In the genomic region with DNA sequence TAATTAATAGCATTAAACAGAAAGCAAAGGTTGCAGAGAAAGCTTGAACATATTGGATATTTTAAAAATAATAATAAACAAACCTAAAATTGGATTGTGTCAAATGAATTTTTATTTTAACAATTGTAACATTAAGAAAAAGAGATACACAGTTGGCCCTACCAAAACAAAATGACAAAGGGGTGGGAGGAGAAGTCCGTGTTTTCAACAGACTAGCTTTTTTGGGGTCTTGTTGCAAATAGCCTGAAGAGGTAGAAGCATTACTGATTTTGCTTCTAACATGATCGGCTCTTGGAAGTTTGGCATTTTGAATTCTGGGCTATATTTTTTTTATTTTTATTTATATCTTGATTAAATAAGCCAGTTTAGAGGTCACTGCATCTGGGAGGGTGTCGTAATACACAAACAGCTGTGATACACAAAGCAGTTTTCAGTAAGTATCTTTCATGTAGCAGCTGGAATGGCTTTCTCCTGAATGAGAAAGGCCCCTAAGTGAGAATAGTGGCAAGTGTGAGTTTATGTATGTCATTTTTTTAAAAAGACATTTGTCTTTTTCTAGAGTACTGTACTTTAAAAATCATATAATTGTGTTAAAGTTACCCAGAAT, we compare ENCODE assay signal across 10 cellular contexts.
DNase-seq lines count a peak whose midpoint lies in the region; ATAC-seq and TF ChIP-seq lines count a peak whose summit lies in the region.
"Had no signal": no experiment of that assay in that cellular context is flagged by ENCODE, and none has a peak within 500 bp of the region (broad histone marks: within the 10 kb centered on the region; RNA-seq: fewer than 3 reads in every experiment).

No MANE protein-coding gene starts in this region.

- peaks cover 43% of the 10 kb centered on the region for H3K4me1 ChIP-seq in hepatocyte (ENCODE audit: insufficient read depth)

- no peak for ATAC-seq in stimulated activated naive CD8-positive, alpha-beta T cell treated with anti-CD3 and anti-CD28 coated beads, Interleukin-15, amount 100 ng/mL, for 72 hours
- no peak for ATAC-seq in HG02623 (IDR thresholded peaks at IDR 0.05; ENCODE audit: unreplicated experiment)
- no peak for ATAC-seq in stimulated activated effector memory CD8-positive, alpha-beta T cell treated with anti-CD3 and anti-CD28 coated beads, Interleukin-12 subunit alpha, Interleukin-12 subunit beta, amount 100 ng/mL, for 72 hours
- ATAC-seq: left lobe of liver had no signal

- H3K36me3 Mint-ChIP-seq in activated naive CD4-positive, alpha-beta T cell treated with anti-CD3 and anti-CD28 coated beads, Interleukin-2, amount 50 U/mL, for 24 hours, result no peaks in the 10 kb centered on the region
- H3K36me3 Mint-ChIP-seq in stimulated activated effector memory CD8-positive, alpha-beta T cell treated with anti-CD3 and anti-CD28 coated beads, Interleukin-12 subunit alpha, Interleukin-12 subunit beta, amount 100 ng/mL, for 72 hours, result no peaks in the 10 kb centered on the region

- TF ChIP-seq CTCF in hepatocyte (IDR thresholded peaks at IDR 0.05; ENCODE audit: poor library complexity), result no peak

- H3K9me3 ChIP-seq in SK-N-MC (ENCODE audit: low read depth, low read length) (no peaks in the 10 kb centered on the region), hepatocyte (ENCODE audit: low read depth) (no peaks in the 10 kb centered on the region)
- H3K9me3 ChIP-seq: esophagus squamous epithelium had no signal

- peaks cover 33% of the 10 kb centered on the region for H3K4me1 Mint-ChIP-seq in activated naive CD4-positive, alpha-beta T cell treated with anti-CD3 and anti-CD28 coated beads, Interleukin-2, amount 50 U/mL, for 24 hours
- peaks cover 33% of the 10 kb centered on the region for H3K4me1 Mint-ChIP-seq in stimulated activated naive CD8-positive, alpha-beta T cell treated with anti-CD3 and anti-CD28 coated beads, Interleukin-15, amount 100 ng/mL, for 72 hours
- peaks cover 5% of the 10 kb centered on the region for H3K4me1 Mint-ChIP-seq in stimulated activated effector memory CD8-positive, alpha-beta T cell treated with anti-CD3 and anti-CD28 coated beads, Interleukin-12 subunit alpha, Interleukin-12 subunit beta, amount 100 ng/mL, for 72 hours

- no peaks in the 10 kb centered on the region for H3K9me2 ChIP-seq in hepatocyte (replicated peaks; ENCODE audit: insufficient read depth)

- peak overlapping the region; percentile 77 for H3K4me3 Mint-ChIP-seq in activated naive CD4-positive, alpha-beta T cell treated with anti-CD3 and anti-CD28 coated beads, Interleukin-2, amount 50 U/mL, for 24 hours
- peak overlapping the region; percentile 80 to 81 for H3K4me3 Mint-ChIP-seq in stimulated activated naive CD8-positive, alpha-beta T cell treated with anti-CD3 and anti-CD28 coated beads, Interleukin-15, amount 100 ng/mL, for 72 hours
- H3K4me3 Mint-ChIP-seq in stimulated activated effector memory CD8-positive, alpha-beta T cell treated with anti-CD3 and anti-CD28 coated beads, Interleukin-12 subunit alpha, Interleukin-12 subunit beta, amount 100 ng/mL, for 72 hours, result no peak overlapping the region

- H3K27ac ChIP-seq in SK-N-MC, result peak overlapping the region; percentile 89
- H3K27ac ChIP-seq in hepatocyte, result peak overlapping the region; percentile 84

- H3K79me2 ChIP-seq in hepatocyte, result no peaks in the 10 kb centered on the region

- H3K36me3 ChIP-seq in SK-N-MC (ENCODE audit: insufficient read depth, low read length) (no peaks in the 10 kb centered on the region), hepatocyte (replicated peaks; ENCODE audit: insufficient read depth, low read depth) (no peaks in the 10 kb centered on the region)
- H3K36me3 ChIP-seq: esophagus squamous epithelium had no signal

- H3K9me3 Mint-ChIP-seq in activated naive CD4-positive, alpha-beta T cell treated with anti-CD3 and anti-CD28 coated beads, Interleukin-2, amount 50 U/mL, for 24 hours, result no peaks in the 10 kb centered on the region
- H3K9me3 Mint-ChIP-seq in stimulated activated naive CD8-positive, alpha-beta T cell treated with anti-CD3 and anti-CD28 coated beads, Interleukin-15, amount 100 ng/mL, for 72 hours, result no peaks in the 10 kb centered on the region
- no peaks in the 10 kb centered on the region for H3K9me3 Mint-ChIP-seq in stimulated activated effector memory CD8-positive, alpha-beta T cell treated with anti-CD3 and anti-CD28 coated beads, Interleukin-12 subunit alpha, Interleukin-12 subunit beta, amount 100 ng/mL, for 72 hours

- no peak overlapping the region for H3K27ac Mint-ChIP-seq in activated naive CD4-positive, alpha-beta T cell treated with anti-CD3 and anti-CD28 coated beads, Interleukin-2, amount 50 U/mL, for 24 hours
- peak overlapping the region in 1 of 2 donors; percentile 92 for H3K27ac Mint-ChIP-seq in stimulated activated naive CD8-positive, alpha-beta T cell treated with anti-CD3 and anti-CD28 coated beads, Interleukin-15, amount 100 ng/mL, for 72 hours
- no peak overlapping the region for H3K27ac Mint-ChIP-seq in stimulated activated effector memory CD8-positive, alpha-beta T cell treated with anti-CD3 and anti-CD28 coated beads, Interleukin-12 subunit alpha, Interleukin-12 subunit beta, amount 100 ng/mL, for 72 hours

- peak overlapping the region; percentile 70 for H3K4me2 ChIP-seq in hepatocyte

- H2AFZ ChIP-seq in hepatocyte, result peak overlapping the region; percentile 66

- peak overlapping the region; percentile 74 for H3K4me3 ChIP-seq in SK-N-MC
- H3K4me3 ChIP-seq in hepatocyte, result no peak overlapping the region
- H3K4me3 ChIP-seq: esophagus squamous epithelium had no signal

- H4K20me1 ChIP-seq in hepatocyte (ENCODE audit: insufficient read depth, poor library complexity, severe bottlenecking), result no peaks in the 10 kb centered on the region

- no peaks in the 10 kb centered on the region for H3K27me3 Mint-ChIP-seq in activated naive CD4-positive, alpha-beta T cell treated with anti-CD3 and anti-CD28 coated beads, Interleukin-2, amount 50 U/mL, for 24 hours
- no peaks in the 10 kb centered on the region for H3K27me3 Mint-ChIP-seq in stimulated activated naive CD8-positive, alpha-beta T cell treated with anti-CD3 and anti-CD28 coated beads, Interleukin-15, amount 100 ng/mL, for 72 hours

- 58% methylated on average over 3 of the region's 3 CpGs for WGBS in hepatocyte (ENCODE audit: low lambda C conversion rate, missing lambda C conversion rate)

- no peaks in the 10 kb centered on the region for H3K27me3 ChIP-seq in hepatocyte
- H3K27me3 ChIP-seq: esophagus squamous epithelium had no signal

- no peak for DNase-seq in activated naive CD4-positive, alpha-beta T cell (lab: John Stamatoyannopoulos, UW)
- no peak for DNase-seq in SK-N-MC (ENCODE audit: low read depth, low spot score)
- no peak for DNase-seq in hepatocyte (ENCODE audit: low spot score)
- no peak for DNase-seq in stimulated activated naive CD8-positive, alpha-beta T cell treated with anti-CD3 and anti-CD28 coated beads, Interleukin-15, amount 100 ng/mL, for 72 hours
- DNase-seq in NCI-H1417 treated with DMSO at 0.1 percent for 48 hours (lab: John Stamatoyannopoulos, UW), result no peak
- DNase-seq in stimulated activated effector memory CD8-positive, alpha-beta T cell treated with anti-CD3 and anti-CD28 coated beads, Interleukin-12 subunit alpha, Interleukin-12 subunit beta, amount 100 ng/mL, for 72 hours (ENCODE audit: low spot score in 2 of 2), result no peak
- DNase-seq: esophagus squamous epithelium had no signal

- peak overlapping the region; percentile 71 for H3K9ac ChIP-seq in SK-N-MC (ENCODE audit: insufficient read length)
